In the genomic region with DNA sequence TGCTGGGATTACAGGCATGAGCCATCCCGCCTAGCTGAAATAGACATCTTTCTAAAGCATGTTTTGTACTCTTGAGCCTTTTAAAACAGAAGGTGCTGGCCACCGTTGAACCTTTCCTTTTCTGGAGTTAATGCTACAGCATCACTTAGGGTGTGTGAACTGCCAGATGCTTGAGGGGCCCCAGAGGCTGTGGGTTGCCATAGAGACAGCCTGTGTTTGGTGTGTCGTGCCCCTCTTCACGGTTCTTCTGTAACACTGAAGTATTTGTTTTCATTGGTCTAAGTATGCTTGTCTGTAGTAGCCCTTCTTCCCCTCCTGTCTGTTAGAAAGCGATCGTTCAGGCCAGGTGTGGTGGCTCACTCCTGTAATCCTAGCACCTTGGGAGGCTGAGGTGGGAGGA, we compare ENCODE assay signal across 14 cellular contexts. TPM values are rescaled to one million over a fixed set of nuclear protein-coding genes. Genes with fewer than 3 reads are reported as not detected.
DNase-seq lines count a peak whose midpoint lies in the region; ATAC-seq and TF ChIP-seq lines count a peak whose summit lies in the region.
"Had no signal": no experiment of that assay in that cellular context is flagged by ENCODE, and none has a peak within 500 bp of the region (broad histone marks: within the 10 kb centered on the region; RNA-seq: fewer than 3 reads in every experiment).

No MANE protein-coding gene starts in this region.

- H3K9me3 Mint-ChIP-seq in CD8-positive, alpha-beta T cell: no peaks in the 10 kb centered on the region
- no peaks in the 10 kb centered on the region for H3K9me3 Mint-ChIP-seq in mesothelial cell of epicardium
- H3K9me3 Mint-ChIP-seq: stimulated activated naive CD8-positive, alpha-beta T cell treated with anti-CD3 and anti-CD28 coated beads, Interleukin-15, Interleukin-2, amounts not matched to agents 100 ng/mL and 50 ng/mL, for 24 hours had no signal

- H3K36me3 Mint-ChIP-seq in CD8-positive, alpha-beta T cell: no peaks in the 10 kb centered on the region
- H3K36me3 Mint-ChIP-seq in mesothelial cell of epicardium: peaks cover 32% of the 10 kb centered on the region

- H3K9me3 ChIP-seq in CD8-positive, alpha-beta T cell (ENCODE audit: low read length): no peaks in the 10 kb centered on the region

- H3K4me1 ChIP-seq in CD8-positive, alpha-beta T cell (ENCODE audit: insufficient read depth, low read length): no peaks in the 10 kb centered on the region

- no peaks in the 10 kb centered on the region for H3K27me3 ChIP-seq in CD8-positive, alpha-beta T cell (ENCODE audit: insufficient read depth, low read length)

- H3K27ac Mint-ChIP-seq in CD8-positive, alpha-beta T cell: peak overlapping the region; percentile 28
- peak overlapping the region; percentile 5 for H3K27ac Mint-ChIP-seq in mesothelial cell of epicardium
- H3K27ac Mint-ChIP-seq: stimulated activated naive CD8-positive, alpha-beta T cell treated with anti-CD3 and anti-CD28 coated beads, Interleukin-15, Interleukin-2, amounts not matched to agents 100 ng/mL and 50 ng/mL, for 24 hours had no signal

- intact Hi-C loops in CD8-positive, alpha-beta T cell (cut with DNase I, micrococcal nuclease): no loop called here
- intact Hi-C loops in lower leg skin (cut with DNase I; ENCODE audit: low total_unique reads): no loop called here

- ATAC-seq in CD8-positive, alpha-beta T cell: no peak
- ATAC-seq in HG03571 (IDR thresholded peaks at IDR 0.05; ENCODE audit: unreplicated experiment): no peak
- no peak for ATAC-seq in GM19023 (IDR thresholded peaks at IDR 0.05; ENCODE audit: unreplicated experiment)

- no peaks in the 10 kb centered on the region for H3K36me3 ChIP-seq in CD8-positive, alpha-beta T cell (ENCODE audit: insufficient read depth, low read length)

- peaks cover 9% of the 10 kb centered on the region for H3K4me1 Mint-ChIP-seq in CD8-positive, alpha-beta T cell (ENCODE audit: low read depth)
- peaks cover 1% of the 10 kb centered on the region for H3K4me1 Mint-ChIP-seq in mesothelial cell of epicardium

- TF ChIP-seq CTCF in 22Rv1 (IDR thresholded peaks at IDR 0.05) (no peak), mesothelial cell of epicardium (IDR thresholded peaks at IDR 0.05; ENCODE audit: unreplicated experiment) (no peak), lower leg skin (IDR thresholded peaks at IDR 0.05) (no peak)
- no peak for TF ChIP-seq CTCF in CD8-positive, alpha-beta T cell (IDR thresholded peaks at IDR 0.05)

- CTCF ChIA-PET in CD8-positive, alpha-beta T cell (lab: Charles Lee): interaction anchor here (1.5 kb wide), 1 partner anchor 25 kb away, joined by 3 read pairs; no protein-coding TSS in a partner anchor

- no peaks in the 10 kb centered on the region for H3K27me3 Mint-ChIP-seq in CD8-positive, alpha-beta T cell (ENCODE audit: low read depth)
- no peaks in the 10 kb centered on the region for H3K27me3 Mint-ChIP-seq in mesothelial cell of epicardium (ENCODE audit: low read depth)
- H3K27me3 Mint-ChIP-seq: stimulated activated naive CD8-positive, alpha-beta T cell treated with anti-CD3 and anti-CD28 coated beads, Interleukin-15, Interleukin-2, amounts not matched to agents 100 ng/mL and 50 ng/mL, for 24 hours had no signal

- POLR2A ChIA-PET in CD8-positive, alpha-beta T cell (lab: Charles Lee): interaction anchor here (0.7 to 1.1 kb wide), 2 partner anchors 19 to 26 kb away, joined by 3 to 4 read pairs; no protein-coding TSS in a partner anchor

- 0 out of 2 replicates have a peak overlapping the region, but pooled peaks have one; percentile 13 for H3K27ac ChIP-seq in 22Rv1
- H3K27ac ChIP-seq in CD8-positive, alpha-beta T cell (ENCODE audit: low read depth, low read length): no peak overlapping the region
- H3K27ac ChIP-seq: C4-2B had no signal

- H3K4me3 ChIP-seq in CD8-positive, alpha-beta T cell (ENCODE audit: low read depth, low read length): no peak overlapping the region
- no peak overlapping the region for H3K4me3 ChIP-seq in lower leg skin (ENCODE audit: low read depth, poor library complexity, severe bottlenecking)

- TF ChIP-seq POLR2A in lower leg skin (IDR thresholded peaks at IDR 0.05): no peak

- WGBS in lower leg skin, 2 donors: 77 to 82% methylated on average over 6 of the region's 6 CpGs

- DNase-seq in CD8-positive, alpha-beta T cell: no peak
- DNase-seq in RPMI7951 (ENCODE audit: low read depth) (peak; percentile 6), mesothelial cell of epicardium (ENCODE audit: low spot score in 2 of 2, unreplicated experiment in 2 of 2) (no peak), NCI-H1048 (lab: John Stamatoyannopoulos, UW) (no peak), lower leg skin (ENCODE audit: low spot score in 2 of 2) (no peak)
- DNase-seq: activated T-cell treated with anti-CD3 and anti-CD28 coated beads for 4 hours; KG1; NCI-H774; stimulated activated CD4-positive, alpha-beta T cell treated with anti-CD3 and anti-CD28 coated beads, Interleukin-4, amount 100 ng/mL, for 24 hours had no signal

- no peak overlapping the region for H3K4me3 Mint-ChIP-seq in CD8-positive, alpha-beta T cell
- no peak overlapping the region for H3K4me3 Mint-ChIP-seq in mesothelial cell of epicardium
- H3K4me3 Mint-ChIP-seq: stimulated activated naive CD8-positive, alpha-beta T cell treated with anti-CD3 and anti-CD28 coated beads, Interleukin-15, Interleukin-2, amounts not matched to agents 100 ng/mL and 50 ng/mL, for 24 hours had no signal

RNA-seq across cellular contexts. Expression of a gene that starts 30.8 kb away (rescaled TPM):
- 1 to 10 TPM; 2.5 to 2.7 TPM for total RNA-seq in CD8-positive, alpha-beta T cell
- total RNA-seq in RPMI7951 (2014; rRNA removed; shearing (Covaris generic)): 1.8 and 1.9 TPM in 2 replicates
- total RNA-seq in mesothelial cell of epicardium (141 to 142 TPM (median 142 TPM) in 3 replicates), lower leg skin (100 to 1,000 TPM in 3 of 4 donors, 10 to 100 TPM in 1; 92.9 to 178 (median 125) TPM)

Comparison
In these comparisons a context has a peak if more than half of its experiments do, and no peak if none do; other contexts are left out.
1. RNA of a gene that starts 30.8 kb away (total RNA-seq): 141 to 142 TPM in mesothelial cell of epicardium and 92.9 to 178 TPM in lower leg skin; 2.5 to 2.7 TPM in CD8-positive, alpha-beta T cell and 1.8 to 1.9 TPM in RPMI7951; every median in the first group is over 10 times any median in the second.